In the genomic region with DNA sequence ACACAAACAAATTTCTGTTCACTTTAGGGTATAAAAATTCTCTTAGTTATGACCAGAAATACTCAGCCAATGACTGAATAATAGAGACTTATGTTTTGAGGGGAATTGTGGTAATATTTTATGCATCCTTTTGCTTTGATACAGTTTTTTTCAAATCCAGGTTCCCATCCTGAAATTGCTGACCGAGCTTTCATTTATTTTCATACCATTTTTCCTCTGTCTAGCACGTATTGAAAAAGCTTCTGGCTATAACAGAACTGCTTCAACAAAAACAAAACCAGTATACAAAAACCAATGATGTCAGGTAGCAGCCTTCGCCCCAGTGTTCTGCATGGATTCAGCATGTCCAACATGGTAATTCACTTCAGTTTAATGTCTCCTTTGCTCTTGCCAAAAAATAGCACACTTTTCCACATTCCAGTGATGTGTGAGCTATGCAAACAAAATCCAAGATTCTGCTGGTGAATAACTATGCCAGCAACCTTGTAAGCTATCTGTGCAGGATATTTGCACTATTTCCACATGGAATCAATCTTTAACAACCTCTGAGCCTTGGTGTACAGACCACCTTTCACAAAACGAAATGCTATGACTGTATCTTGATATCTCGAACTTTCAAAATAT, we compare ENCODE assay signal across 17 cellular contexts. TPM values are rescaled to one million over a fixed set of nuclear protein-coding genes. Genes with fewer than 3 reads are reported as not detected.
DNase-seq lines count a peak whose midpoint lies in the region; ATAC-seq and TF ChIP-seq lines count a peak whose summit lies in the region.
"Had no signal": no experiment of that assay in that cellular context is flagged by ENCODE, and none has a peak within 500 bp of the region (broad histone marks: within the 10 kb centered on the region; RNA-seq: fewer than 3 reads in every experiment).

No MANE protein-coding gene starts in this region.

- peaks cover 34% of the 10 kb centered on the region for H3K36me3 Mint-ChIP-seq in activated naive CD8-positive, alpha-beta T cell treated with anti-CD3 and anti-CD28 coated beads for 36 hours
- peaks cover 77% of the 10 kb centered on the region for H3K36me3 Mint-ChIP-seq in WTC11

- intact Hi-C loops in heart right ventricle (cut with DNase I) = loop anchor here in 5 of 10 donors (10.0 kb wide), 2 partner anchors 126 to 316 kb away; partner anchors contain the start of gene RASA1 (in 3 of the 5)

- peak overlapping the region; percentile 57 for H3K27ac ChIP-seq in cardiac muscle cell
- H3K27ac ChIP-seq in heart right ventricle = no peak overlapping the region
- H3K27ac ChIP-seq: foreskin keratinocyte, neural progenitor cell had no signal

- 84 to 90% methylated on average over 5 of the region's 5 CpGs for WGBS in heart right ventricle, 2 donors

- H3K4me1 ChIP-seq in cardiac muscle cell (ENCODE audit: low read depth) = peaks cover 8% of the 10 kb centered on the region
- peaks cover 0 to 29% (median 12%) of the 10 kb centered on the region in 9 donors for H3K4me1 ChIP-seq in heart right ventricle
- H3K4me1 ChIP-seq: neural progenitor cell had no signal

- H3K9me3 ChIP-seq in cardiac muscle cell (ENCODE audit: low read depth) = no peaks in the 10 kb centered on the region
- no peaks in the 10 kb centered on the region for H3K9me3 ChIP-seq in heart right ventricle

- H3K27ac Mint-ChIP-seq in activated naive CD8-positive, alpha-beta T cell treated with anti-CD3 and anti-CD28 coated beads for 36 hours = peak overlapping the region; percentile 15
- H3K27ac Mint-ChIP-seq in stimulated activated naive CD8-positive, alpha-beta T cell treated with anti-CD3 and anti-CD28 coated beads, Interleukin-15, amount 100 ng/mL, for 72 hours = peak overlapping the region; percentile 34 to 81
- H3K27ac Mint-ChIP-seq in WTC11 = no peak overlapping the region; the same call in 1 of the 2 replicates
- H3K27ac Mint-ChIP-seq: activated T-helper 2 cell treated with anti-CD3 and anti-CD28 coated beads, Interferon-gamma antibody, Interleukin-2, Interleukin-4, amounts not matched to agents 10 μg/mL and 5 μg/mL and 100 μg/mL, durations not matched to agents 14 hours and 24 hours and 36 hours; neural progenitor cell had no signal

- H3K4me1 Mint-ChIP-seq in activated naive CD8-positive, alpha-beta T cell treated with anti-CD3 and anti-CD28 coated beads for 36 hours = peaks cover 15% of the 10 kb centered on the region
- peaks cover 19% of the 10 kb centered on the region for H3K4me1 Mint-ChIP-seq in stimulated activated naive CD8-positive, alpha-beta T cell treated with anti-CD3 and anti-CD28 coated beads, Interleukin-15, amount 100 ng/mL, for 72 hours
- no peaks in the 10 kb centered on the region for H3K4me1 Mint-ChIP-seq in WTC11
- H3K4me1 Mint-ChIP-seq: neural progenitor cell had no signal

- ATAC-seq in heart right ventricle = no peak
- no peak for ATAC-seq in stimulated activated naive CD8-positive, alpha-beta T cell treated with anti-CD3 and anti-CD28 coated beads, Interleukin-15, amount 100 ng/mL, for 72 hours
- ATAC-seq in WTC11 = no peak
- ATAC-seq in GM19328 (IDR thresholded peaks at IDR 0.05; ENCODE audit: unreplicated experiment) = no peak
- no peak for ATAC-seq in HG03520 (IDR thresholded peaks at IDR 0.05; ENCODE audit: unreplicated experiment)
- ATAC-seq: foreskin keratinocyte had no signal

- POLR2A ChIA-PET in WTC11 (lab: Charles Lee) = no interaction called here

- CTCF ChIA-PET in WTC11 (lab: Charles Lee) = no interaction called here

- no peak for TF ChIP-seq CTCF in cardiac muscle cell (IDR thresholded peaks at IDR 0.05; ENCODE audit: low read depth, low read length)
- no peak for TF ChIP-seq CTCF in heart right ventricle (IDR thresholded peaks at IDR 0.05)
- TF ChIP-seq CTCF in fibroblast of the aortic adventitia (IDR thresholded peaks at IDR 0.05; ENCODE audit: insufficient read depth, low read length) = no peak
- no peak for TF ChIP-seq CTCF in WTC11 (IDR thresholded peaks at IDR 0.05)

- no peaks in the 10 kb centered on the region for H3K27me3 Mint-ChIP-seq in activated naive CD8-positive, alpha-beta T cell treated with anti-CD3 and anti-CD28 coated beads for 36 hours
- no peaks in the 10 kb centered on the region for H3K27me3 Mint-ChIP-seq in stimulated activated naive CD8-positive, alpha-beta T cell treated with anti-CD3 and anti-CD28 coated beads, Interleukin-15, amount 100 ng/mL, for 72 hours
- H3K27me3 Mint-ChIP-seq in WTC11 (ENCODE audit: low read depth) = no peaks in the 10 kb centered on the region
- H3K27me3 Mint-ChIP-seq: T-cell had no signal

- H3K27me3 ChIP-seq in cardiac muscle cell (no peaks in the 10 kb centered on the region), heart right ventricle (no peaks in the 10 kb centered on the region)
- H3K27me3 ChIP-seq: foreskin keratinocyte, neural progenitor cell had no signal

- no peaks in the 10 kb centered on the region for H3K9me3 Mint-ChIP-seq in activated naive CD8-positive, alpha-beta T cell treated with anti-CD3 and anti-CD28 coated beads for 36 hours
- H3K9me3 Mint-ChIP-seq in stimulated activated naive CD8-positive, alpha-beta T cell treated with anti-CD3 and anti-CD28 coated beads, Interleukin-15, amount 100 ng/mL, for 72 hours = no peaks in the 10 kb centered on the region
- no peaks in the 10 kb centered on the region for H3K9me3 Mint-ChIP-seq in WTC11
- H3K9me3 Mint-ChIP-seq: activated T-helper 2 cell treated with anti-CD3 and anti-CD28 coated beads, Interferon-gamma antibody, Interleukin-2, Interleukin-4, amounts not matched to agents 10 μg/mL and 5 μg/mL and 100 μg/mL, durations not matched to agents 14 hours and 24 hours and 36 hours; neural progenitor cell; T-cell had no signal

- H3K4me3 Mint-ChIP-seq in activated naive CD8-positive, alpha-beta T cell treated with anti-CD3 and anti-CD28 coated beads for 36 hours = no peak overlapping the region
- no peak overlapping the region for H3K4me3 Mint-ChIP-seq in stimulated activated naive CD8-positive, alpha-beta T cell treated with anti-CD3 and anti-CD28 coated beads, Interleukin-15, amount 100 ng/mL, for 72 hours
- no peak overlapping the region for H3K4me3 Mint-ChIP-seq in WTC11
- H3K4me3 Mint-ChIP-seq: neural progenitor cell, T-cell had no signal

- H3K4me3 ChIP-seq in cardiac muscle cell = no peak overlapping the region
- no peak overlapping the region for H3K4me3 ChIP-seq in heart right ventricle
- no peak overlapping the region for H3K4me3 ChIP-seq in fibroblast of the aortic adventitia (ENCODE audit: low read depth, low read length)
- H3K4me3 ChIP-seq: neural progenitor cell had no signal

- DNase-seq in cardiac muscle cell (ENCODE audit: low read depth in 1 of 2, low spot score in 1 of 2) (peak in 1 of 2 donors; percentile 25), heart right ventricle (no peak), fibroblast of the aortic adventitia (ENCODE audit: low read depth) (peak; percentile 58), WTC11 (ENCODE audit: low spot score) (no peak)
- no peak for DNase-seq in activated naive CD8-positive, alpha-beta T cell treated with anti-CD3 and anti-CD28 coated beads for 36 hours
- no peak for DNase-seq in stimulated activated naive CD8-positive, alpha-beta T cell treated with anti-CD3 and anti-CD28 coated beads, Interleukin-15, amount 100 ng/mL, for 72 hours
- DNase-seq: activated CD4-positive, alpha-beta T cell treated with anti-CD3 and anti-CD28 coated beads for 4 hours; AML-193; foreskin keratinocyte; MV-4-11; RPMI8226; stimulated activated CD4-positive, alpha-beta T cell treated with anti-CD3 and anti-CD28 coated beads, Interleukin-4, amount 100 ng/mL, for 24 hours; T-cell had no signal

- peaks cover 76% of the 10 kb centered on the region for H3K36me3 ChIP-seq in cardiac muscle cell
- H3K36me3 ChIP-seq in heart right ventricle = peaks cover 0 to 100% (median 48%) of the 10 kb centered on the region in 9 donors

TF ChIP-seq in WTC11, 78 proteins besides CTCF, POLR2A, EP300 and RAD21 (continues in another document):
- no peak for TF ChIP-seq PRRX2 (CRISPR knock-in tag; IDR thresholded peaks at IDR 0.05)
- TF ChIP-seq, protein P1, sequence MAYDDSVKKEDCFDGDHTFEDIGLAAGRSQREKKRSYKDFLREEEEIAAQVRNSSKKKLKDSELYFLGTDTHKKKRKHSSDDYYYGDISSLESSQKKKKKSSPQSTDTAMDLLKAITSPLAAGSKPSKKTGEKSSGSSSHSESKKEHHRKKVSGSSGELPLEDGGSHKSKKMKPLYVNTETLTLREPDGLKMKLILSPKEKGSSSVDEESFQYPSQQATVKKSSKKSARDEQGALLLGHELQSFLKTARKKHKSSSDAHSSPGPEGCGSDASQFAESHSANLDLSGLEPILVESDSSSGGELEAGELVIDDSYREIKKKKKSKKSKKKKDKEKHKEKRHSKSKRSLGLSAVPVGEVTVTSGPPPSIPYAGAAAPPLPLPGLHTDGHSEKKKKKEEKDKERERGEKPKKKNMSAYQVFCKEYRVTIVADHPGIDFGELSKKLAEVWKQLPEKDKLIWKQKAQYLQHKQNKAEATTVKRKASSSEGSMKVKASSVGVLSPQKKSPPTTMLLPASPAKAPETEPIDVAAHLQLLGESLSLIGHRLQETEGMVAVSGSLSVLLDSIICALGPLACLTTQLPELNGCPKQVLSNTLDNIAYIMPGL (CRISPR knock-in tag; IDR thresholded peaks at IDR 0.05) = no peak
- TF ChIP-seq ATF2 (CRISPR knock-in tag; IDR thresholded peaks at IDR 0.05; ENCODE audit: borderline replicate concordance, low read depth) = no peak
- TF ChIP-seq CBFB (CRISPR knock-in tag; IDR thresholded peaks at IDR 0.05; ENCODE audit: low read depth) = no peak

RNA-seq across cellular contexts. Expression of gene CCNH, which starts 22.0 kb away (rescaled TPM):
- total RNA-seq in cardiac muscle cell (50.9 and 72.2 TPM in 2 replicates), heart right ventricle (10 to 100 TPM; 23.5 to 34.8 (median 24.5) TPM), fibroblast of the aortic adventitia (ENCODE audit: low replicate concordance) (67.4 and 84.6 TPM in 2 replicates), WTC11 (2021) (33.4 to 40.8 TPM (median 35.3 TPM) in 3 replicates)
- polyA plus RNA-seq in cardiac muscle cell (37.6 and 64.7 TPM in 2 replicates), heart right ventricle (10 to 100 TPM; 23.7 to 36.2 TPM)
- total RNA-seq in activated naive CD8-positive, alpha-beta T cell treated with anti-CD3 and anti-CD28 coated beads for 36 hours = 10 to 100 TPM; 61.4 to 68.0 TPM
